In genomic region chr1:19427087-19427781, GRCh38 we compare ENCODE assay signal across 12 cellular contexts. TPM values are rescaled to one million over a fixed set of nuclear protein-coding genes. Genes with fewer than 3 reads are reported as not detected.
DNase-seq lines count a peak whose midpoint lies in the region; ATAC-seq and TF ChIP-seq lines count a peak whose summit lies in the region.
"Had no signal": no experiment of that assay in that cellular context is flagged by ENCODE, and none has a peak within 500 bp of the region (broad histone marks: within the 10 kb centered on the region; RNA-seq: fewer than 3 reads in every experiment).

No MANE protein-coding gene starts in this region.

- H3K27ac ChIP-seq in right atrium auricular region, result peak overlapping the region; percentile 69 to 81

- intact Hi-C loops in left cardiac atrium (cut with DNase I), result no loop called here

- no peak overlapping the region for H3K4me3 ChIP-seq in right atrium auricular region
- H3K4me3 ChIP-seq: BLaER1 treated with 17β-estradiol and CSF1 and Interleukin-3, amounts not matched to agents 10 nM and 100 nM had no signal

- H3K9me3 Mint-ChIP-seq in endothelial cell (ENCODE audit: unreplicated experiment) (no peaks in the 10 kb centered on the region), osteocyte (ENCODE audit: unreplicated experiment) (no peaks in the 10 kb centered on the region), immature natural killer cell (no peaks in the 10 kb centered on the region)

- no peaks in the 10 kb centered on the region for H3K9me3 ChIP-seq in right atrium auricular region
- H3K9me3 ChIP-seq: BLaER1 treated with 17β-estradiol and CSF1 and Interleukin-3, amounts not matched to agents 10 nM and 100 nM had no signal

- H3K36me3 Mint-ChIP-seq in endothelial cell (ENCODE audit: low read depth, unreplicated experiment) (no peaks in the 10 kb centered on the region), osteocyte (ENCODE audit: unreplicated experiment) (peaks cover 5% of the 10 kb centered on the region), immature natural killer cell (no peaks in the 10 kb centered on the region)

- TF ChIP-seq CTCF in right atrium auricular region (IDR thresholded peaks at IDR 0.05) (no peak), endothelial cell (IDR thresholded peaks at IDR 0.05; ENCODE audit: unreplicated experiment) (no peak), osteocyte (IDR thresholded peaks at IDR 0.05) (no peak)

- H3K27ac Mint-ChIP-seq in endothelial cell (ENCODE audit: unreplicated experiment) (peak overlapping the region; percentile 8), osteocyte (ENCODE audit: unreplicated experiment) (peak overlapping the region; percentile 95), immature natural killer cell (peak overlapping the region in 3 of 6 donors; percentile 71 to 73 (median 72))

- ATAC-seq in left cardiac atrium, result no peak

- DNase-seq in right atrium auricular region (ENCODE audit: low spot score) (no peak), left cardiac atrium (no peak), endothelial cell (ENCODE audit: low spot score) (no peak), osteocyte (ENCODE audit: extremely low spot score, unreplicated experiment) (no peak), COLO829 (ENCODE audit: low spot score) (no peak), immature natural killer cell (no peak), NCI-H2171 (lab: John Stamatoyannopoulos, UW) (no peak), globus pallidus (ENCODE audit: low spot score) (no peak)
- DNase-seq: activated T-cell treated with anti-CD3 and anti-CD28 coated beads, Interleukin-2, amount 50 U/mL, for 1 hour; NCI-H510A treated with DMSO at 0.1 percent for 48 hours; stimulated activated CD4-positive, alpha-beta T cell treated with anti-CD3 and anti-CD28 coated beads, Interleukin-1b, Interleukin-23, amount 100 ng/mL, for 48 hours had no signal

- H3K27me3 Mint-ChIP-seq in endothelial cell (ENCODE audit: unreplicated experiment), result no peaks in the 10 kb centered on the region
- H3K27me3 Mint-ChIP-seq in osteocyte (ENCODE audit: unreplicated experiment), result no peaks in the 10 kb centered on the region
- peaks cover 0 to 4% (median 2%) of the 10 kb centered on the region in 3 donors for H3K27me3 Mint-ChIP-seq in immature natural killer cell (ENCODE audit: low read depth in 3 of 3)

- H3K4me1 Mint-ChIP-seq in endothelial cell (ENCODE audit: unreplicated experiment), result peaks cover 20% of the 10 kb centered on the region
- H3K4me1 Mint-ChIP-seq in osteocyte (ENCODE audit: unreplicated experiment), result peaks cover 73% of the 10 kb centered on the region
- H3K4me1 Mint-ChIP-seq in immature natural killer cell, result peaks cover 84 to 87% of the 10 kb centered on the region in 2 donors

- no peak overlapping the region for H3K4me3 Mint-ChIP-seq in endothelial cell (ENCODE audit: unreplicated experiment)
- no peak overlapping the region for H3K4me3 Mint-ChIP-seq in osteocyte (ENCODE audit: unreplicated experiment)
- no peak overlapping the region for H3K4me3 Mint-ChIP-seq in immature natural killer cell

- no peaks in the 10 kb centered on the region for H3K27me3 ChIP-seq in right atrium auricular region
- H3K27me3 ChIP-seq: BLaER1 treated with 17β-estradiol and CSF1 and Interleukin-3, amounts not matched to agents 10 nM and 100 nM had no signal

- H3K36me3 ChIP-seq in right atrium auricular region, result no peaks in the 10 kb centered on the region

- peaks cover 0 to 93% of the 10 kb centered on the region in 2 donors for H3K4me1 ChIP-seq in right atrium auricular region

RNA-seq across cellular contexts. Expression of gene CAPZB, which starts 58.1 kb away (rescaled TPM):
- total RNA-seq in right atrium auricular region (100 to 1,000 TPM in 1 of 2 donors, 10 to 100 TPM in 1; 87.8 to 122 TPM), left cardiac atrium (100 to 1,000 TPM; 227 to 254 TPM), endothelial cell (ENCODE audit: unreplicated experiment) (414 TPM), osteocyte (403 and 412 TPM in 2 replicates)
- 100 to 1,000 TPM; 447 to 644 (median 455) TPM for polyA plus RNA-seq in immature natural killer cell
